ENCODE assay signal across 19 cellular contexts in the genomic region with DNA sequence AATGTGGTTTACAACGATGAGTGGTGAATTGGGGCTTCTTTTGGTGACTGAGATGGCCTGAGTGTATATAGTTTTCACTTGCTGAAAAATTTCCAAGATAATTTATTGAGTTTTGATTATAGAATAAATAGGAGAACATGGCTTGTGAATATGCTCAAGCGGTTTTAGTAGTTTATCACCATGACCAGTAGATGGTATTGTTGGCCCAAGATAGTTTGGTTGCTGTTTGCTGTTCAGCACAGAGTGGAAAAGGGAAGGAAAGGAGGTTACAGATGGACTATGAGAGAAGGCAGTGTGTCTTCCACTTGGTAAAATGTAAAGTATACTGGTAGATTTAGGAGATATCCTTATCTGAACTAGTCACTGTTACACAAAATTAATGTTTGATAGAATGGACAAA. TPM values are rescaled to one million over a fixed set of nuclear protein-coding genes. Genes with fewer than 3 reads are reported as not detected.
DNase-seq lines count a peak whose midpoint lies in the region; ATAC-seq, FAIRE-seq and TF ChIP-seq lines count a peak whose summit lies in the region.
"Had no signal": no experiment of that assay in that cellular context is flagged by ENCODE, and none has a peak within 500 bp of the region (broad histone marks: within the 10 kb centered on the region; RNA-seq: fewer than 3 reads in every experiment).

No MANE protein-coding gene starts in this region.

- FAIRE-seq in small intestine (lab: Jason Lieb, UNC), result no peak
- FAIRE-seq: GM12878 had no signal

- peak; percentile 21; the same call in 1 of the 2 replicates for TF ChIP-seq CTCF in LNCaP clone FGC (IDR thresholded peaks at IDR 0.05; ENCODE audit: control insufficient read depth, extremely low read depth, insufficient read depth)

- WGBS in small intestine, 3 donors, result 48 to 59% (median 58%) methylated on average over 2 of the region's 2 CpGs

- H3K27ac ChIP-seq in small intestine (ENCODE audit: low read depth in 1 of 2, low read length in 1 of 2), result no peak overlapping the region
- H3K27ac ChIP-seq: heart right ventricle, left lung, uterus had no signal

- no peaks in the 10 kb centered on the region for H3K36me3 ChIP-seq in small intestine (ENCODE audit: control insufficient read depth in 2 of 2, insufficient read depth in 2 of 2, low read length in 2 of 2)
- H3K36me3 ChIP-seq: heart right ventricle, left lung, uterus had no signal

- no peak for ATAC-seq in GM19452 (IDR thresholded peaks at IDR 0.05; ENCODE audit: unreplicated experiment)
- ATAC-seq: GM12878; heart right ventricle; left lung; stimulated activated memory B cell treated with anti-CD40 and anti-IgM and Interleukin-4, amounts not matched to agents 10 μg/mL and 1 μg/mL and 100 μg/mL, for 72 hours had no signal

- H3K9me3 ChIP-seq in small intestine (ENCODE audit: control insufficient read depth, low read depth), result no peaks in the 10 kb centered on the region
- H3K9me3 ChIP-seq: left lung, uterus had no signal

- H3K27me3 ChIP-seq in small intestine (ENCODE audit: control insufficient read depth in 2 of 2, insufficient read depth in 2 of 2, low read length in 2 of 2), result peaks cover 0 to 2% of the 10 kb centered on the region in 2 donors
- H3K27me3 ChIP-seq: left lung, uterus had no signal

- H3K4me1 ChIP-seq in small intestine (ENCODE audit: control insufficient read depth in 2 of 2, insufficient read depth in 1 of 2, low read depth in 1 of 2, low read length in 1 of 2), result no peaks in the 10 kb centered on the region
- H3K4me1 ChIP-seq: uterus had no signal

- no peak overlapping the region for H3K4me3 ChIP-seq in LNCaP clone FGC (ENCODE audit: low read depth, low read length)
- H3K4me3 ChIP-seq in small intestine (ENCODE audit: low read depth in 1 of 2, low read length in 2 of 2), result no peak overlapping the region
- H3K4me3 ChIP-seq: GM12878, heart right ventricle, left lung, uterus had no signal

- peak; percentile 7 for DNase-seq in NCI-H748 (lab: John Stamatoyannopoulos, UW; ENCODE audit: unreplicated experiment)
- DNase-seq in NCI-H748 treated with DMSO at 0.1 percent for 48 hours (lab: John Stamatoyannopoulos, UW), result no peak
- DNase-seq in LNCaP clone FGC (ENCODE audit: low read depth), result peak; percentile 6
- peak; percentile 0 for DNase-seq in SW480 (ENCODE audit: low spot score)
- DNase-seq in iris pigment epithelial cell (ENCODE audit: low read depth), result peak; percentile 17
- DNase-seq in small intestine, result no peak
- DNase-seq in KG1 (lab: John Stamatoyannopoulos, UW), result no peak
- DNase-seq: activated CD4-positive, alpha-beta T cell treated with anti-CD3 and anti-CD28 coated beads, Interleukin-2, amount 50 U/mL, for 4 hours; effector CD4-positive, alpha-beta T cell; heart right ventricle; left lung; naive B cell; NCI-H1436; stimulated activated CD4-positive, alpha-beta T cell treated with anti-CD3 and anti-CD28 coated beads, Interleukin-2, amount 100 ng/mL, for 48 hours; T-helper 2 cell; uterus had no signal

RNA-seq across cellular contexts. Expression of a gene that starts 55.8 kb away (rescaled TPM):
- not detected for polyA plus RNA-seq in small intestine
- polyA plus RNA-seq: heart right ventricle had no signal

Comparison
In these comparisons a context has a peak if more than half of its experiments do, and no peak if none do; other contexts are left out.
1. DNase-seq: peak in NCI-H748 (single experiment), LNCaP clone FGC (single experiment), SW480 (single experiment) and iris pigment epithelial cell (single experiment); none in NCI-H748 treated with DMSO at 0.1 percent for 48 hours (single experiment), small intestine (single experiment) and KG1 (single experiment).